10 cellular contexts compared by ENCODE assay signal in the genomic region with DNA sequence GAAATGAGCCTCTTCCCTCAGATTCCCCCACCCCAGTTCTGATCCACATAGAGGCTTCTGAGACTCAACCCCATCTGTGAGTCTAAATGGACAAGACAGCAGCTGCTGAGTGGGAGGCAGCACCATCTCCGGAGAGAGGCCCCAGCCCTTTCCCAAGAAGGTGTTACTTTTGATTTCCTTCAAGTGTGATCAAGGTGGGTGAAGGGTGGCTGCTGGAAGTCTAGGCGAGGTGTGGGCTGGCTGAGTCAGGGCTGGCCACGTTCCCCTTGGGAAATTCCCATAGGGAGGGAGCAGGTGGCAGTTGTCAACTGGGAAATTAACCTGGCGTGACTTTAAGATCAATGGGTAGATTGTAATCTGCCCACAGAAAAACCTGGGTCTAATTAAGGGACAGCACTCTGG.
DNase-seq lines count a peak whose midpoint lies in the region; ATAC-seq and TF ChIP-seq lines count a peak whose summit lies in the region.
"Had no signal": no experiment of that assay in that cellular context is flagged by ENCODE, and none has a peak within 500 bp of the region (broad histone marks: within the 10 kb centered on the region; RNA-seq: fewer than 3 reads in every experiment).

No MANE protein-coding gene starts in this region.

- peak; percentile 83 for DNase-seq in GM12865 (ENCODE audit: low read depth)
- DNase-seq in activated CD8-positive, alpha-beta memory T cell treated with anti-CD3 and anti-CD28 coated beads, Interleukin-2, amount 50 U/mL, for 48 hours = peak; percentile 75
- DNase-seq in renal cortical epithelial cell (ENCODE audit: low read depth) = peak; percentile 57
- no peak for DNase-seq in EL
- DNase-seq in NCI-H2227 (lab: John Stamatoyannopoulos, UW; ENCODE audit: unreplicated experiment) = no peak
- DNase-seq in esophagus muscularis mucosa (ENCODE audit: extremely low spot score) = no peak
- DNase-seq: DND-41 had no signal

- H3K4me3 ChIP-seq in GM12865 (ENCODE audit: low read depth, low read length) (peak overlapping the region; percentile 16), esophagus muscularis mucosa (no peak overlapping the region)

- TF ChIP-seq CTCF in GM12865 (IDR thresholded peaks at IDR 0.05; ENCODE audit: insufficient read depth, low read depth, low read length, missing control alignments) (no peak), esophagus muscularis mucosa (IDR thresholded peaks at IDR 0.05) (no peak)

- intact Hi-C loops in esophagus muscularis mucosa (cut with DNase I) = no loop called here

- H3K36me3 ChIP-seq in esophagus muscularis mucosa = no peaks in the 10 kb centered on the region

- H3K9me3 ChIP-seq in esophagus muscularis mucosa = no peaks in the 10 kb centered on the region

- ATAC-seq in HG03097 (IDR thresholded peaks at IDR 0.05; ENCODE audit: low FRiP score, unreplicated experiment) (peak; percentile 36), HG02981 (IDR thresholded peaks at IDR 0.05; ENCODE audit: unreplicated experiment) (no peak)
- ATAC-seq: sciatic nerve had no signal

- no peak overlapping the region for H3K27ac ChIP-seq in esophagus muscularis mucosa (replicated peaks in 1 of 4)

- H3K27me3 ChIP-seq in esophagus muscularis mucosa = no peaks in the 10 kb centered on the region

- no peak for TF ChIP-seq EP300 in esophagus muscularis mucosa (IDR thresholded peaks at IDR 0.05)

- TF ChIP-seq POLR2A in esophagus muscularis mucosa (IDR thresholded peaks at IDR 0.05; ENCODE audit: low read depth) = no peak

- WGBS in esophagus muscularis mucosa = 71% methylated on average over 4 of the region's 4 CpGs

- H3K4me1 ChIP-seq in esophagus muscularis mucosa = no peaks in the 10 kb centered on the region

Comparison
In these comparisons a context has a peak if more than half of its experiments do, and no peak if none do; other contexts are left out.
1. DNase-seq: peak in GM12865 (single experiment), activated CD8-positive, alpha-beta memory T cell treated with anti-CD3 and anti-CD28 coated beads, Interleukin-2, amount 50 U/mL, for 48 hours (single experiment) and renal cortical epithelial cell (single experiment); none in EL (single experiment), NCI-H2227 (single experiment) and esophagus muscularis mucosa (single experiment).